In genomic region chr4:185332575-185333464, GRCh38 we compare ENCODE assay signal across 12 cellular contexts.
DNase-seq lines count a peak whose midpoint lies in the region; ATAC-seq and TF ChIP-seq lines count a peak whose summit lies in the region.
"Had no signal": no experiment of that assay in that cellular context is flagged by ENCODE, and none has a peak within 500 bp of the region (broad histone marks: within the 10 kb centered on the region; RNA-seq: fewer than 3 reads in every experiment).

No MANE protein-coding gene starts in this region.

- no peaks in the 10 kb centered on the region for H3K9me3 Mint-ChIP-seq in activated CD8-positive, alpha-beta T cell treated with anti-CD3 and anti-CD28 coated beads for 36 hours
- H3K9me3 Mint-ChIP-seq in activated CD8-positive, alpha-beta T cell treated with anti-CD3 and anti-CD28 coated beads, Interleukin-2, amount 10 ng/mL, durations not matched to agents 7 days and 5 days (ENCODE audit: insufficient read depth) = no peaks in the 10 kb centered on the region
- no peaks in the 10 kb centered on the region for H3K9me3 Mint-ChIP-seq in stimulated activated effector memory CD8-positive, alpha-beta T cell treated with anti-CD3 and anti-CD28 coated beads, Interleukin-12 subunit alpha, Interleukin-12 subunit beta, amount 100 ng/mL, for 72 hours
- no peaks in the 10 kb centered on the region for H3K9me3 Mint-ChIP-seq in activated naive CD8-positive, alpha-beta T cell treated with anti-CD3 and anti-CD28 coated beads for 36 hours

- H3K4me3 Mint-ChIP-seq in activated CD8-positive, alpha-beta T cell treated with anti-CD3 and anti-CD28 coated beads for 36 hours = no peak overlapping the region
- H3K4me3 Mint-ChIP-seq in activated CD8-positive, alpha-beta T cell treated with anti-CD3 and anti-CD28 coated beads, Interleukin-2, amount 10 ng/mL, durations not matched to agents 7 days and 5 days = no peak overlapping the region
- no peak overlapping the region for H3K4me3 Mint-ChIP-seq in stimulated activated effector memory CD8-positive, alpha-beta T cell treated with anti-CD3 and anti-CD28 coated beads, Interleukin-12 subunit alpha, Interleukin-12 subunit beta, amount 100 ng/mL, for 72 hours
- H3K4me3 Mint-ChIP-seq in activated naive CD8-positive, alpha-beta T cell treated with anti-CD3 and anti-CD28 coated beads for 36 hours = no peak overlapping the region
- H3K4me3 Mint-ChIP-seq: activated naive CD8-positive, alpha-beta T cell had no signal

- H3K27ac ChIP-seq in PC-9 = no peak overlapping the region

- no peaks in the 10 kb centered on the region for H3K9me2 ChIP-seq in PC-9 (ENCODE audit: insufficient read depth)

- H3K36me3 ChIP-seq in mucosa of descending colon (ENCODE audit: low read depth) (no peaks in the 10 kb centered on the region), PC-9 (ENCODE audit: low read depth) (no peaks in the 10 kb centered on the region)

- no peaks in the 10 kb centered on the region for H4K20me1 ChIP-seq in PC-9 (ENCODE audit: insufficient read depth)

- H3K36me3 Mint-ChIP-seq in activated CD8-positive, alpha-beta T cell treated with anti-CD3 and anti-CD28 coated beads for 36 hours (ENCODE audit: low read depth) = peaks cover 26% of the 10 kb centered on the region
- H3K36me3 Mint-ChIP-seq in activated CD8-positive, alpha-beta T cell treated with anti-CD3 and anti-CD28 coated beads, Interleukin-2, amount 10 ng/mL, durations not matched to agents 7 days and 5 days (ENCODE audit: low read depth) = peaks cover 14% of the 10 kb centered on the region
- peaks cover 28% of the 10 kb centered on the region for H3K36me3 Mint-ChIP-seq in stimulated activated effector memory CD8-positive, alpha-beta T cell treated with anti-CD3 and anti-CD28 coated beads, Interleukin-12 subunit alpha, Interleukin-12 subunit beta, amount 100 ng/mL, for 72 hours
- peaks cover 38% of the 10 kb centered on the region for H3K36me3 Mint-ChIP-seq in activated naive CD8-positive, alpha-beta T cell treated with anti-CD3 and anti-CD28 coated beads for 36 hours

- H3K4me1 Mint-ChIP-seq in activated CD8-positive, alpha-beta T cell treated with anti-CD3 and anti-CD28 coated beads for 36 hours (ENCODE audit: low read depth) = peaks cover 7% of the 10 kb centered on the region
- H3K4me1 Mint-ChIP-seq in activated CD8-positive, alpha-beta T cell treated with anti-CD3 and anti-CD28 coated beads, Interleukin-2, amount 10 ng/mL, durations not matched to agents 7 days and 5 days (ENCODE audit: low read depth) = no peaks in the 10 kb centered on the region
- peaks cover 29% of the 10 kb centered on the region for H3K4me1 Mint-ChIP-seq in stimulated activated effector memory CD8-positive, alpha-beta T cell treated with anti-CD3 and anti-CD28 coated beads, Interleukin-12 subunit alpha, Interleukin-12 subunit beta, amount 100 ng/mL, for 72 hours
- peaks cover 8% of the 10 kb centered on the region for H3K4me1 Mint-ChIP-seq in activated naive CD8-positive, alpha-beta T cell treated with anti-CD3 and anti-CD28 coated beads for 36 hours

- H3K9me3 ChIP-seq in mucosa of descending colon (no peaks in the 10 kb centered on the region), PC-9 (ENCODE audit: insufficient read depth, low read depth) (0 out of 2 replicates have a peak, but pooled peaks cover 6% of the 10 kb centered on the region)

- CTCF ChIA-PET in activated CD8-positive, alpha-beta T cell treated with anti-CD3 and anti-CD28 coated beads for 36 hours (lab: Charles Lee) = no interaction called here
- CTCF ChIA-PET in activated CD8-positive, alpha-beta T cell treated with anti-CD3 and anti-CD28 coated beads, Interleukin-2, amount 10 ng/mL, durations not matched to agents 7 days and 5 days (lab: Charles Lee) = no interaction called here
- CTCF ChIA-PET in PC-9 (lab: Charles Lee) = no interaction called here

- no peak for TF ChIP-seq CTCF in activated CD8-positive, alpha-beta T cell treated with anti-CD3 and anti-CD28 coated beads for 36 hours (IDR thresholded peaks at IDR 0.05)
- no peak for TF ChIP-seq CTCF in mucosa of descending colon (IDR thresholded peaks at IDR 0.05)
- TF ChIP-seq CTCF in PC-9 (conservative IDR thresholded peaks at IDR 0.05) = no peak

- DNase-seq in activated CD8-positive, alpha-beta T cell treated with anti-CD3 and anti-CD28 coated beads for 36 hours = no peak
- DNase-seq in activated CD8-positive, alpha-beta T cell treated with anti-CD3 and anti-CD28 coated beads, Interleukin-2, amount 10 ng/mL, durations not matched to agents 7 days and 5 days = no peak
- DNase-seq in stimulated activated effector memory CD8-positive, alpha-beta T cell treated with anti-CD3 and anti-CD28 coated beads, Interleukin-12 subunit alpha, Interleukin-12 subunit beta, amount 100 ng/mL, for 72 hours (ENCODE audit: low spot score in 2 of 2) = no peak
- DNase-seq in mucosa of descending colon (no peak), PC-9 (no peak)
- DNase-seq in activated naive CD8-positive, alpha-beta T cell treated with anti-CD3 and anti-CD28 coated beads for 36 hours = no peak
- DNase-seq: activated CD4-positive, CD25-positive, alpha-beta regulatory T cell; hippocampal formation; NCI-H187 treated with DMSO at 0.1 percent for 48 hours had no signal

- H3K27me3 ChIP-seq in PC-9 (ENCODE audit: insufficient read depth, low read depth) = no peaks in the 10 kb centered on the region

- H3K4me1 ChIP-seq in mucosa of descending colon (ENCODE audit: low read depth) (no peaks in the 10 kb centered on the region), PC-9 (replicated peaks; ENCODE audit: insufficient read depth) (no peaks in the 10 kb centered on the region)

- intact Hi-C loops in activated CD8-positive, alpha-beta T cell treated with anti-CD3 and anti-CD28 coated beads for 36 hours (cut with micrococcal nuclease) = no loop called here
- intact Hi-C loops in mucosa of descending colon (cut with DNase I, micrococcal nuclease) = no loop called here
- intact Hi-C loops in PC-9 (cut with micrococcal nuclease; ENCODE audit: unreplicated experiment) = no loop called here

- H3K4me3 ChIP-seq in mucosa of descending colon (no peak overlapping the region), PC-9 (no peak overlapping the region)

- no peak overlapping the region for H3K27ac Mint-ChIP-seq in activated CD8-positive, alpha-beta T cell treated with anti-CD3 and anti-CD28 coated beads for 36 hours
- no peak overlapping the region for H3K27ac Mint-ChIP-seq in activated CD8-positive, alpha-beta T cell treated with anti-CD3 and anti-CD28 coated beads, Interleukin-2, amount 10 ng/mL, durations not matched to agents 7 days and 5 days
- peak overlapping the region; percentile 11 for H3K27ac Mint-ChIP-seq in stimulated activated effector memory CD8-positive, alpha-beta T cell treated with anti-CD3 and anti-CD28 coated beads, Interleukin-12 subunit alpha, Interleukin-12 subunit beta, amount 100 ng/mL, for 72 hours
- H3K27ac Mint-ChIP-seq in activated naive CD8-positive, alpha-beta T cell treated with anti-CD3 and anti-CD28 coated beads for 36 hours = no peak overlapping the region
- H3K27ac Mint-ChIP-seq: activated naive CD8-positive, alpha-beta T cell had no signal

- no peak overlapping the region for H2AFZ ChIP-seq in PC-9

- peak; percentile 37 for ATAC-seq in activated CD8-positive, alpha-beta T cell treated with anti-CD3 and anti-CD28 coated beads for 36 hours
- no peak for ATAC-seq in activated CD8-positive, alpha-beta T cell treated with anti-CD3 and anti-CD28 coated beads, Interleukin-2, amount 10 ng/mL, durations not matched to agents 7 days and 5 days
- ATAC-seq in GM21737 (IDR thresholded peaks at IDR 0.05; ENCODE audit: unreplicated experiment) (peak; percentile 63), HG03159 (IDR thresholded peaks at IDR 0.05; ENCODE audit: unreplicated experiment) (peak; percentile 79), mucosa of descending colon (no peak)
- ATAC-seq in stimulated activated effector memory CD8-positive, alpha-beta T cell treated with anti-CD3 and anti-CD28 coated beads, Interleukin-12 subunit alpha, Interleukin-12 subunit beta, amount 100 ng/mL, for 72 hours = peak; percentile 82

- H3F3A ChIP-seq in PC-9 (ENCODE audit: insufficient read depth, low read depth) = no peaks in the 10 kb centered on the region

- BruUV-seq in PC-9 (replicated peaks; lab: Mats Ljungman, UMichigan) = no TSS peak

- POLR2A ChIA-PET in activated CD8-positive, alpha-beta T cell treated with anti-CD3 and anti-CD28 coated beads for 36 hours (lab: Charles Lee) = no interaction called here
- POLR2A ChIA-PET in activated CD8-positive, alpha-beta T cell treated with anti-CD3 and anti-CD28 coated beads, Interleukin-2, amount 10 ng/mL, durations not matched to agents 7 days and 5 days (lab: Charles Lee) = no interaction called here
- POLR2A ChIA-PET in PC-9 (lab: Charles Lee; ENCODE audit: unreplicated experiment) = no interaction called here

- no peak overlapping the region for H3K4me2 ChIP-seq in PC-9

- no peaks in the 10 kb centered on the region for H3K79me2 ChIP-seq in PC-9 (ENCODE audit: low read depth)

- no peaks in the 10 kb centered on the region for H3K27me3 Mint-ChIP-seq in activated CD8-positive, alpha-beta T cell treated with anti-CD3 and anti-CD28 coated beads for 36 hours
- no peaks in the 10 kb centered on the region for H3K27me3 Mint-ChIP-seq in activated CD8-positive, alpha-beta T cell treated with anti-CD3 and anti-CD28 coated beads, Interleukin-2, amount 10 ng/mL, durations not matched to agents 7 days and 5 days (ENCODE audit: low read depth)
- H3K27me3 Mint-ChIP-seq in activated naive CD8-positive, alpha-beta T cell treated with anti-CD3 and anti-CD28 coated beads for 36 hours = no peaks in the 10 kb centered on the region
- H3K27me3 Mint-ChIP-seq: activated naive CD8-positive, alpha-beta T cell had no signal

Comparison
In these comparisons a context has a peak if more than half of its experiments do, and no peak if none do; other contexts are left out.
1. ATAC-seq: peak in activated CD8-positive, alpha-beta T cell treated with anti-CD3 and anti-CD28 coated beads for 36 hours (single experiment), GM21737 (single experiment), HG03159 (single experiment) and stimulated activated effector memory CD8-positive, alpha-beta T cell treated with anti-CD3 and anti-CD28 coated beads, Interleukin-12 subunit alpha, Interleukin-12 subunit beta, amount 100 ng/mL, for 72 hours (single experiment); none in activated CD8-positive, alpha-beta T cell treated with anti-CD3 and anti-CD28 coated beads, Interleukin-2, amount 10 ng/mL, durations not matched to agents 7 days and 5 days (single experiment) and mucosa of descending colon (single experiment).